Comparison of ENCODE assay signal across 21 cellular contexts in the genomic region with DNA sequence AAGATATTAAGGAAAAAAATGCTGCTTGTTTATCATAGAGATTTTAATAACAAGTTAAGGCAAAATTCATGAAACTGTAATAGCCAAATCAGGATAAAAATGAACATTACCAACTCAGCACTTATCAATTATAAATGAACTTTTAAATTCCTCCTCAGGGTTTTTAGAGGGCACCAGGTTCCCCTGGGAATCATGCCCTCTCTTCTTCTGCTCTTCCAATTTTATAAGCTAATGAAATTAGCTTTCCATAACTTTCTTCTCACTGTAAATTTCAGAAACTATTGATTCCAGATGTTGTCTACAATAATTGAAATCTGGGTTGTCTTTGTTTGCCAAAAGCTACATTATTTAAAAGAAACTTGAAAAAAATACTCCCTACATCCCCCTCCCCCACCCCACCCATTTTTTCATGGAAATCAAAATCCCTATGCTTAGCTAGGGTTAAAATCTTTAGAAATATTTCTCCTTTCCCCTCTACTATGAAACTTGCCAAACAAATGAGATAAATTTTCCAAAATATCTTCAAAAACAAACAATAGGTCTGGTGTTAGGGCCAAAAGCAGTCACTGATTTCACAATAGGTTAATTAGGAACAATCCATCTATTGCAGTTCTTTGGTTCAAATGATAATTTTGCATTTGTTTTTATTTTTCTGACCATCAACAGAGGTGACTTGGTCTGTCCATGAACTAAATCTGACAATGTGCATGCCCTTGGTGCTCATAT.
"Had no signal": no experiment of that assay in that cellular context is flagged by ENCODE, and none has a peak within 500 bp of the region (broad histone marks: within the 10 kb centered on the region; RNA-seq: fewer than 3 reads in every experiment).

No MANE protein-coding gene starts in this region.

- H3K27me3 ChIP-seq: brain microvascular endothelial cell, foreskin keratinocyte, upper lobe of right lung had no signal

- H3K27ac ChIP-seq: brain microvascular endothelial cell, foreskin keratinocyte, upper lobe of right lung had no signal

- H3K36me3 ChIP-seq: brain microvascular endothelial cell, upper lobe of right lung had no signal

- H3K9me3 ChIP-seq: upper lobe of right lung had no signal

- H3K4me3 ChIP-seq: upper lobe of right lung had no signal

- DNase-seq: activated CD4-positive, alpha-beta T cell treated with anti-CD3 and anti-CD28 coated beads for 36 hours; activated CD4-positive, alpha-beta T cell treated with anti-CD3 and anti-CD28 coated beads, Interleukin-2, amount 50 U/mL, for 48 hours; activated effector memory CD4-positive, alpha-beta T cell treated with Interleukin-2 at 50 U/mL for 16 hours; activated naive CD4-positive, alpha-beta T cell treated with anti-CD3 and anti-CD28 coated beads, Interleukin-2, amount 50 U/mL, for 16 hours; activated naive CD8-positive, alpha-beta T cell treated with anti-CD3 and anti-CD28 coated beads, Interleukin-2, amount 50 U/mL, for 24 hours; activated T-cell treated with anti-CD3 and anti-CD28 coated beads, Interleukin-2, amount 50 U/mL, for 72 hours; anterior cingulate cortex; brain microvascular endothelial cell; caudate nucleus; effector CD8-positive, alpha-beta T cell; erythroblast; foreskin keratinocyte; kidney; naive thymus-derived CD4-positive, alpha-beta T cell; occipital lobe; posterior cingulate gyrus; stimulated activated CD4-positive, alpha-beta T cell treated with anti-CD3 and anti-CD28 coated beads, Interleukin-2, amount 100 ng/mL, for 48 hours; stimulated activated naive CD4-positive, alpha-beta T cell; T1000; upper lobe of right lung had no signal

- ATAC-seq: activated CD4-positive, alpha-beta T cell treated with anti-CD3 and anti-CD28 coated beads for 36 hours; activated naive CD8-positive, alpha-beta T cell treated with anti-CD3 and anti-CD28 coated beads, Interleukin-2, amount 50 U/mL, for 24 hours; activated T-cell treated with anti-CD3 and anti-CD28 coated beads, Interleukin-2, amount 50 U/mL, for 72 hours; foreskin keratinocyte; naive thymus-derived CD4-positive, alpha-beta T cell; upper lobe of right lung; WTC11 had no signal
